ENCODE assay signal across 1 cellular context in genomic region chr17:55410722-55411462, GRCh38.
TF ChIP-seq lines count a peak whose summit lies in the region.

No MANE protein-coding gene starts in this region.

TF ChIP-seq in HepG2, 621 proteins besides CTCF, POLR2A, EP300 and RAD21 (continued from another document):
- TF ChIP-seq ZNF646 (CRISPR knock-in tag; IDR thresholded peaks at IDR 0.05) (no peak), ZNF800 (CRISPR knock-in tag; IDR thresholded peaks at IDR 0.05) (no peak), HNRNPL (IDR thresholded peaks at IDR 0.05; ENCODE audit: low read depth, low read length) (0 out of 2 replicates have a peak, but pooled peaks have one; percentile 63), HOXA5 (CRISPR knock-in tag; IDR thresholded peaks at IDR 0.05) (no peak), PRPF4 (IDR thresholded peaks at IDR 0.05; ENCODE audit: low read depth, low read length, poor library complexity, severe bottlenecking) (no peak), RBM22 (optimal IDR thresholded peaks at IDR 0.05; ENCODE audit: low read length) (peak; percentile 93), ZNF572 (CRISPR knock-in tag; IDR thresholded peaks at IDR 0.05) (no peak), REPIN1 (CRISPR knock-in tag; IDR thresholded peaks at IDR 0.05; ENCODE audit: borderline replicate concordance, low read depth) (no peak), DNMT3B (CRISPR knock-in tag; conservative IDR thresholded peaks at IDR 0.05) (0 out of 2 replicates have a peak, but pooled peaks have one; percentile 31), SRSF1 (optimal IDR thresholded peaks at IDR 0.05; ENCODE audit: low read depth, low read length) (no peak), ZNF225 (CRISPR knock-in tag; IDR thresholded peaks at IDR 0.05) (no peak), AGO2 (optimal IDR thresholded peaks at IDR 0.05; ENCODE audit: low read depth, low read length) (peak; percentile 39), SMAD1 (CRISPR knock-in tag; IDR thresholded peaks at IDR 0.05; ENCODE audit: borderline replicate concordance, low read depth) (no peak), MTF2 (CRISPR knock-in tag; IDR thresholded peaks at IDR 0.05; ENCODE audit: borderline replicate concordance) (no peak), ZNF788 (CRISPR knock-in tag; IDR thresholded peaks at IDR 0.05; ENCODE audit: borderline replicate concordance) (no peak), FOXA1 (IDR thresholded peaks at IDR 0.05) (no peak), FOXA1 (CRISPR knock-in tag; IDR thresholded peaks at IDR 0.05) (no peak), HOXA3 (CRISPR knock-in tag; IDR thresholded peaks at IDR 0.05) (no peak), ZNF318 (CRISPR knock-in tag; IDR thresholded peaks at IDR 0.05) (no peak), CHD2 (IDR thresholded peaks at IDR 0.05; ENCODE audit: low read depth, low read length) (no peak), NR2F2 (IDR thresholded peaks at IDR 0.05; ENCODE audit: borderline replicate concordance, low read depth) (no peak), ZGPAT (CRISPR knock-in tag; IDR thresholded peaks at IDR 0.05) (no peak), ATRX (CRISPR knock-in tag; IDR thresholded peaks at IDR 0.05; ENCODE audit: borderline replicate concordance) (no peak), RAD51 (IDR thresholded peaks at IDR 0.05; ENCODE audit: borderline replicate concordance) (no peak), DR1 (CRISPR knock-in tag; IDR thresholded peaks at IDR 0.05) (no peak), ZNF12 (CRISPR knock-in tag; IDR thresholded peaks at IDR 0.05) (no peak), POLR2G (IDR thresholded peaks at IDR 0.05; ENCODE audit: low read depth, low read length) (0 out of 2 replicates have a peak, but pooled peaks have one; percentile 33), GATAD2A (CRISPR knock-in tag; IDR thresholded peaks at IDR 0.05) (no peak)
